In genomic region chr6:43427406-43428111, GRCh38 we compare ENCODE assay signal across 8 cellular contexts. TPM values are rescaled to one million over a fixed set of nuclear protein-coding genes. Genes with fewer than 3 reads are reported as not detected.
DNase-seq lines count a peak whose midpoint lies in the region; ATAC-seq and TF ChIP-seq lines count a peak whose summit lies in the region.

Gene ABCC10 (plus strand): TSS chr6:43427541. CDS start chr6:43427979, 438 bp downstream.

- peaks cover 2% of the 10 kb centered on the region for H3K36me3 Mint-ChIP-seq in activated naive CD4-positive, alpha-beta T cell treated with anti-CD3 and anti-CD28 coated beads, Interleukin-2, amount 50 U/mL, for 24 hours

- TF ChIP-seq CTCF in GM10266 (IDR thresholded peaks at IDR 0.05; ENCODE audit: control insufficient read depth, insufficient read depth, low read depth, missing control alignments) (peak; percentile 31), testis (IDR thresholded peaks at IDR 0.05) (peak in 1 of 3 experiments; percentile 32)

- DNase-seq in GM10266 (ENCODE audit: extremely low spot score) (peak; percentile 96), NCI-H1092 (lab: John Stamatoyannopoulos, UW) (peak; percentile 97), glomerular endothelial cell (ENCODE audit: extremely low read depth, low read depth, low spot score) (peak; percentile 75), occipital lobe (lab: John Stamatoyannopoulos, UW) (peak; percentile 92), testis (peak; percentile 95)

- H3K4me3 Mint-ChIP-seq in activated naive CD4-positive, alpha-beta T cell treated with anti-CD3 and anti-CD28 coated beads, Interleukin-2, amount 50 U/mL, for 24 hours = peak within 1 kb of the TSS; percentile 97

- no peaks in the 10 kb centered on the region for H3K9me3 ChIP-seq in testis

- no peaks in the 10 kb centered on the region for H3K27me3 Mint-ChIP-seq in activated naive CD4-positive, alpha-beta T cell treated with anti-CD3 and anti-CD28 coated beads, Interleukin-2, amount 50 U/mL, for 24 hours

- H3K36me3 ChIP-seq in testis (ENCODE audit: low read depth, missing control alignments) = no peaks in the 10 kb centered on the region

- peak within 1 kb of the TSS; percentile 68 to 86 for H3K27ac ChIP-seq in testis

- H3K4me3 ChIP-seq in testis = peak within 1 kb of the TSS; percentile 66 to 83

- H3K4me1 ChIP-seq in testis = peaks cover 6% of the 10 kb centered on the region

- peak within 1 kb of the TSS; percentile 97 for H3K27ac Mint-ChIP-seq in activated naive CD4-positive, alpha-beta T cell treated with anti-CD3 and anti-CD28 coated beads, Interleukin-2, amount 50 U/mL, for 24 hours

- H3K27me3 ChIP-seq in testis = no peaks in the 10 kb centered on the region

- 0 to 1% methylated on average over 40 to 48 of the region's 49 CpGs for WGBS in testis, 2 donors

- intact Hi-C loops in testis (cut with DNase I; ENCODE audit: low total_unique reads) = no loop called here

- H3K9me3 Mint-ChIP-seq in activated naive CD4-positive, alpha-beta T cell treated with anti-CD3 and anti-CD28 coated beads, Interleukin-2, amount 50 U/mL, for 24 hours = no peaks in the 10 kb centered on the region

- H3K4me1 Mint-ChIP-seq in activated naive CD4-positive, alpha-beta T cell treated with anti-CD3 and anti-CD28 coated beads, Interleukin-2, amount 50 U/mL, for 24 hours = peaks cover 24% of the 10 kb centered on the region

- peak; percentile 86 for ATAC-seq in HG02588 (IDR thresholded peaks at IDR 0.05; ENCODE audit: unreplicated experiment)
- ATAC-seq in SK-N-SH treated with all-trans-retinoic acid at 6 μM for 48 hours = peak; percentile 98

- no peak for TF ChIP-seq POLR2A in testis (IDR thresholded peaks at IDR 0.05)

TF ChIP-seq in SK-N-SH treated with all-trans-retinoic acid at 6 μM for 48 hours, 23 proteins besides CTCF, POLR2A, EP300 and RAD21:
- TF ChIP-seq GLIS3 (CRISPR knock-in tag; IDR thresholded peaks at IDR 0.05) = no peak
- TF ChIP-seq ZFP3 (CRISPR knock-in tag; IDR thresholded peaks at IDR 0.05) = 0 out of 2 replicates have a peak, but pooled peaks have one; percentile 39
TF ChIP-seq in SK-N-SH treated with all-trans-retinoic acid at 6 μM for 48 hours: peak in this region for 1.

RNA-seq across cellular contexts. Expression of gene ABCC10, which starts in this region (rescaled TPM):
- 19.8 and 32.6 TPM in 2 replicates for total RNA-seq in glomerular endothelial cell
- 22.0 TPM for total RNA-seq in occipital lobe
- total RNA-seq in testis = 10 to 100 TPM; 29.2 to 34.0 TPM
- polyA plus RNA-seq in testis (ENCODE audit: insufficient read depth, low read depth, low replicate concordance) = 21.0 TPM

Comparison
In these comparisons a context has a peak if more than half of its experiments do, and no peak if none do; other contexts are left out.
1. Peak in every context shown above with its lines: DNase-seq, ATAC-seq, H3K4me3 ChIP-seq and H3K27ac ChIP-seq.